Comparison of ENCODE assay signal across 25 cellular contexts in the genomic region with DNA sequence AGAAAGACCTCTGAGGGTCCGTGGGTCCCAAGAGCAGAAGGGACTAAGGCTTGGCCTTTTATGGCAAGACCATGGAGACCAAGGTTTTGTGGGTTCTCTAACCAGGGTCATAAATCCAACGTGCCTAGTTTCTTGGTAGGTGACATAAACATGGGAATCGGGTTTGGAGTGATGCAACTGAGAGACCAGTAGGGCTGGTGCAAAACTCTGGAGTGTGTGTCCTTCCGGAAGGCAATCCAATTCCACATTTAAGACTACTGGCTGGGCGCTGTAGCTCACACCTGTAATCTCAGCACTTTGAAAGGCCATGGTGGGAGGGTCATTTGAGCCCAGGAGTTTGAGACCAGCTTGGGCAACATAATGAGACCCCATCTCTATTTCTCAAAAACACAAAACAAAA.
A peak's percentile ranks its signal among the peaks of the same experiment; 100 is the strongest.
DNase-seq lines count a peak whose midpoint lies in the region; ATAC-seq and TF ChIP-seq lines count a peak whose summit lies in the region.
"Had no signal": no experiment of that assay in that cellular context is flagged by ENCODE, and none has a peak within 500 bp of the region (broad histone marks: within the 10 kb centered on the region; RNA-seq: fewer than 3 reads in every experiment).

No MANE protein-coding gene starts in this region.

- H3K4me1 Mint-ChIP-seq in GM23338 (peaks cover 12% of the 10 kb centered on the region), WTC11 (peaks cover 17% of the 10 kb centered on the region)
- H3K4me1 Mint-ChIP-seq: CD14-positive monocyte had no signal

- H2AFZ ChIP-seq in GM23338 = peak overlapping the region; percentile 63; the same call in 1 of the 2 replicates

- no peak overlapping the region for H4K8ac ChIP-seq in mesendoderm (ENCODE audit: low read depth, low read length)

- no peaks in the 10 kb centered on the region for H3K79me2 ChIP-seq in GM23338 (replicated peaks; ENCODE audit: insufficient read depth)
- H3K79me2 ChIP-seq in mesendoderm (ENCODE audit: control insufficient read depth, insufficient read depth, low read length) = no peaks in the 10 kb centered on the region

- no peaks in the 10 kb centered on the region for H3K79me1 ChIP-seq in mesendoderm (ENCODE audit: low read length)

- H3K9me3 Mint-ChIP-seq in GM23338 (no peaks in the 10 kb centered on the region), WTC11 (peaks cover 7% of the 10 kb centered on the region; the same call in 1 of the 2 replicates)
- H3K9me3 Mint-ChIP-seq: CD4-positive, alpha-beta memory T cell had no signal

- H3K4me3 Mint-ChIP-seq in GM23338 (no peak overlapping the region), WTC11 (no peak overlapping the region)
- H3K4me3 Mint-ChIP-seq: CD14-positive monocyte; CD4-positive, alpha-beta memory T cell; CD4-positive, CD25-positive, alpha-beta regulatory T cell; CD8-positive, alpha-beta memory T cell had no signal

- no peaks in the 10 kb centered on the region for H3K27me3 Mint-ChIP-seq in GM23338 (ENCODE audit: insufficient read depth, low read depth, poor library complexity)
- peaks cover 3% of the 10 kb centered on the region; the same call in 1 of the 2 replicates for H3K27me3 Mint-ChIP-seq in WTC11 (ENCODE audit: low read depth)
- H3K27me3 Mint-ChIP-seq: CD4-positive, alpha-beta memory T cell; CD8-positive, alpha-beta memory T cell had no signal

- DNase-seq in GM23338 (ENCODE audit: low spot score) (no peak), MV-4-11 (lab: John Stamatoyannopoulos, UW) (peak; percentile 51), WTC11 (ENCODE audit: low spot score) (no peak), mesendoderm (no peak), NCI-H1048 (lab: John Stamatoyannopoulos, UW) (no peak), NCI-H526 treated with DMSO at 0.1 percent for 48 hours (lab: John Stamatoyannopoulos, UW) (no peak)
- DNase-seq: 8988T; ACHN; BE2C; C1 segment of cervical spinal cord; CD4-positive, alpha-beta memory T cell; CD4-positive, CD25-positive, alpha-beta regulatory T cell; CD8-positive, alpha-beta memory T cell; COR-L47; DMS 273 treated with DMSO at 0.1 percent for 48 hours; DMS153; DMS53; DMS79; DND-41; EL; GDM1 had no signal

- H3K27ac Mint-ChIP-seq in GM23338 (no peak overlapping the region), WTC11 (no peak overlapping the region)
- H3K27ac Mint-ChIP-seq: CD14-positive monocyte; CD4-positive, CD25-positive, alpha-beta regulatory T cell; CD8-positive, alpha-beta memory T cell had no signal

- H3K4me2 ChIP-seq in GM23338 (no peak overlapping the region), mesendoderm (ENCODE audit: low read length) (no peak overlapping the region)
- H3K4me2 ChIP-seq: BLaER1 had no signal

- H3F3A ChIP-seq in GM23338 (replicated peaks; ENCODE audit: low read depth) = no peaks in the 10 kb centered on the region

- POLR2A ChIA-PET in WTC11 (lab: Charles Lee) = no interaction called here

- no peak overlapping the region for H2BK120ac ChIP-seq in mesendoderm (ENCODE audit: low read depth, low read length)

- H3K36me3 ChIP-seq in GM23338 (ENCODE audit: insufficient read depth) (no peaks in the 10 kb centered on the region), mesendoderm (ENCODE audit: control insufficient read depth, insufficient read depth, low read length) (no peaks in the 10 kb centered on the region)
- H3K36me3 ChIP-seq: BE2C, BLaER1 had no signal

- H3K56ac ChIP-seq in mesendoderm (ENCODE audit: low read length) = no peak overlapping the region

- no peaks in the 10 kb centered on the region for H3K36me3 Mint-ChIP-seq in GM23338 (ENCODE audit: low read depth)
- H3K36me3 Mint-ChIP-seq in WTC11 = no peaks in the 10 kb centered on the region
- H3K36me3 Mint-ChIP-seq: CD14-positive monocyte; CD4-positive, alpha-beta memory T cell; CD8-positive, alpha-beta memory T cell had no signal

- H3K9me2 ChIP-seq in GM23338 (ENCODE audit: insufficient read depth) = peaks cover 13% of the 10 kb centered on the region

- H3K4me3 ChIP-seq in GM23338 (no peak overlapping the region), mesendoderm (ENCODE audit: low read length) (no peak overlapping the region)
- H3K4me3 ChIP-seq: BLaER1, GM12878 had no signal

- no peak overlapping the region for H2BK15ac ChIP-seq in mesendoderm (replicated peaks; ENCODE audit: low read depth)

- no peak for TF ChIP-seq CTCF in GM23338 (conservative IDR thresholded peaks at IDR 0.05; ENCODE audit: low read depth in 2 of 2)
- TF ChIP-seq CTCF in WTC11 (IDR thresholded peaks at IDR 0.05) = no peak

- no peak overlapping the region for H2BK5ac ChIP-seq in mesendoderm (ENCODE audit: low read length)

- H3K27ac ChIP-seq in GM23338 (ENCODE audit: low read depth) = no peak overlapping the region
- no peak overlapping the region for H3K27ac ChIP-seq in mesendoderm (ENCODE audit: low read depth, low read length)
- H3K27ac ChIP-seq: BLaER1 had no signal

- no peak for ATAC-seq in GM23338
- no peak for ATAC-seq in WTC11
- ATAC-seq in HG03045 (IDR thresholded peaks at IDR 0.05; ENCODE audit: unreplicated experiment) = no peak
- ATAC-seq: GM12878 had no signal

- no peak overlapping the region for H2AK5ac ChIP-seq in mesendoderm (ENCODE audit: low read length)

- H3K4ac ChIP-seq in mesendoderm (ENCODE audit: low read depth, low read length) = peak overlapping the region; percentile 52

- no CpG with 5 or more reads among the region's 5 CpGs for WGBS in mesendoderm (ENCODE audit: extremely low coverage, insufficient coverage, low lambda C conversion rate)

- H4K5ac ChIP-seq in mesendoderm (ENCODE audit: low read length) = no peak overlapping the region

- no peak overlapping the region for H3K9ac ChIP-seq in mesendoderm (ENCODE audit: low read length)
- H3K9ac ChIP-seq: BLaER1 had no signal

- CTCF ChIA-PET in WTC11 (lab: Charles Lee) = no interaction called here

- H3K18ac ChIP-seq in mesendoderm (ENCODE audit: low read length) = no peak overlapping the region

- H3K4me1 ChIP-seq in GM23338 (ENCODE audit: insufficient read depth) (peaks cover 15% of the 10 kb centered on the region), mesendoderm (ENCODE audit: control insufficient read depth, low read depth, low read length) (peaks cover 3% of the 10 kb centered on the region)
- H3K4me1 ChIP-seq: BE2C, BLaER1 had no signal

- H4K20me1 ChIP-seq in GM23338 (replicated peaks; ENCODE audit: insufficient read depth) = no peaks in the 10 kb centered on the region
- H4K20me1 ChIP-seq: BLaER1 had no signal

- H3K23ac ChIP-seq in mesendoderm (ENCODE audit: low read length) = no peak overlapping the region

- H3K27me3 ChIP-seq in GM23338 (ENCODE audit: insufficient read depth) = no peaks in the 10 kb centered on the region
- H3K27me3 ChIP-seq in mesendoderm (ENCODE audit: insufficient read depth, low read length, poor library complexity) = no peaks in the 10 kb centered on the region
- H3K27me3 ChIP-seq: BE2C, BLaER1 had no signal

TF ChIP-seq in GM23338, 12 proteins besides CTCF, POLR2A, EP300 and RAD21 (continues in another document):
- TF ChIP-seq ZNF331 (CRISPR knock-in tag; IDR thresholded peaks at IDR 0.05; ENCODE audit: low read depth) = no peak
- TF ChIP-seq CREB1 (CRISPR knock-in tag; IDR thresholded peaks at IDR 0.05; ENCODE audit: low read depth) = no peak

TF ChIP-seq in WTC11, 78 proteins besides CTCF, POLR2A, EP300 and RAD21 (continues in another document):
- TF ChIP-seq FOXJ3 (CRISPR knock-in tag; IDR thresholded peaks at IDR 0.05; ENCODE audit: borderline replicate concordance) = no peak
- no peak for TF ChIP-seq IRF2 (CRISPR knock-in tag; IDR thresholded peaks at IDR 0.05; ENCODE audit: borderline replicate concordance, low read depth)
- TF ChIP-seq, protein P1, sequence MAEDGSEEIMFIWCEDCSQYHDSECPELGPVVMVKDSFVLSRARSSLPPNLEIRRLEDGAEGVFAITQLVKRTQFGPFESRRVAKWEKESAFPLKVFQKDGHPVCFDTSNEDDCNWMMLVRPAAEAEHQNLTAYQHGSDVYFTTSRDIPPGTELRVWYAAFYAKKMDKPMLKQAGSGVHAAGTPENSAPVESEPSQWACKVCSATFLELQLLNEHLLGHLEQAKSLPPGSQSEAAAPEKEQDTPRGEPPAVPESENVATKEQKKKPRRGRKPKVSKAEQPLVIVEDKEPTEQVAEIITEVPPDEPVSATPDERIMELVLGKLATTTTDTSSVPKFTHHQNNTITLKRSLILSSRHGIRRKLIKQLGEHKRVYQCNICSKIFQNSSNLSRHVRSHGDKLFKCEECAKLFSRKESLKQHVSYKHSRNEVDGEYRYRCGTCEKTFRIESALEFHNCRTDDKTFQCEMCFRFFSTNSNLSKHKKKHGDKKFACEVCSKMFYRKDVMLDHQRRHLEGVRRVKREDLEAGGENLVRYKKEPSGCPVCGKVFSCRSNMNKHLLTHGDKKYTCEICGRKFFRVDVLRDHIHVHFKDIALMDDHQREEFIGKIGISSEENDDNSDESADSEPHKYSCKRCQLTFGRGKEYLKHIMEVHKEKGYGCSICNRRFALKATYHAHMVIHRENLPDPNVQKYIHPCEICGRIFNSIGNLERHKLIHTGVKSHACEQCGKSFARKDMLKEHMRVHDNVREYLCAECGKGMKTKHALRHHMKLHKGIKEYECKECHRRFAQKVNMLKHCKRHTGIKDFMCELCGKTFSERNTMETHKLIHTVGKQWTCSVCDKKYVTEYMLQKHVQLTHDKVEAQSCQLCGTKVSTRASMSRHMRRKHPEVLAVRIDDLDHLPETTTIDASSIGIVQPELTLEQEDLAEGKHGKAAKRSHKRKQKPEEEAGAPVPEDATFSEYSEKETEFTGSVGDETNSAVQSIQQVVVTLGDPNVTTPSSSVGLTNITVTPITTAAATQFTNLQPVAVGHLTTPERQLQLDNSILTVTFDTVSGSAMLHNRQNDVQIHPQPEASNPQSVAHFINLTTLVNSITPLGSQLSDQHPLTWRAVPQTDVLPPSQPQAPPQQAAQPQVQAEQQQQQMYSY (CRISPR knock-in tag; IDR thresholded peaks at IDR 0.05) = peak; percentile 91
- TF ChIP-seq, protein P2, sequence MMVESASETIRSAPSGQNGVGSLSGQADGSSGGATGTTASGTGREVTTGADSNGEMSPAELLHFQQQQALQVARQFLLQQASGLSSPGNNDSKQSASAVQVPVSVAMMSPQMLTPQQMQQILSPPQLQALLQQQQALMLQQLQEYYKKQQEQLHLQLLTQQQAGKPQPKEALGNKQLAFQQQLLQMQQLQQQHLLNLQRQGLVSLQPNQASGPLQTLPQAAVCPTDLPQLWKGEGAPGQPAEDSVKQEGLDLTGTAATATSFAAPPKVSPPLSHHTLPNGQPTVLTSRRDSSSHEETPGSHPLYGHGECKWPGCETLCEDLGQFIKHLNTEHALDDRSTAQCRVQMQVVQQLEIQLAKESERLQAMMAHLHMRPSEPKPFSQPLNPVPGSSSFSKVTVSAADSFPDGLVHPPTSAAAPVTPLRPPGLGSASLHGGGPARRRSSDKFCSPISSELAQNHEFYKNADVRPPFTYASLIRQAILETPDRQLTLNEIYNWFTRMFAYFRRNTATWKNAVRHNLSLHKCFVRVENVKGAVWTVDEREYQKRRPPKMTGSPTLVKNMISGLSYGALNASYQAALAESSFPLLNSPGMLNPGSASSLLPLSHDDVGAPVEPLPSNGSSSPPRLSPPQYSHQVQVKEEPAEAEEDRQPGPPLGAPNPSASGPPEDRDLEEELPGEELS (CRISPR knock-in tag; IDR thresholded peaks at IDR 0.05) = no peak
- no peak for TF ChIP-seq ESRRA (CRISPR knock-in tag; IDR thresholded peaks at IDR 0.05; ENCODE audit: borderline replicate concordance)
